20 cellular contexts compared by ENCODE assay signal in the genomic region with DNA sequence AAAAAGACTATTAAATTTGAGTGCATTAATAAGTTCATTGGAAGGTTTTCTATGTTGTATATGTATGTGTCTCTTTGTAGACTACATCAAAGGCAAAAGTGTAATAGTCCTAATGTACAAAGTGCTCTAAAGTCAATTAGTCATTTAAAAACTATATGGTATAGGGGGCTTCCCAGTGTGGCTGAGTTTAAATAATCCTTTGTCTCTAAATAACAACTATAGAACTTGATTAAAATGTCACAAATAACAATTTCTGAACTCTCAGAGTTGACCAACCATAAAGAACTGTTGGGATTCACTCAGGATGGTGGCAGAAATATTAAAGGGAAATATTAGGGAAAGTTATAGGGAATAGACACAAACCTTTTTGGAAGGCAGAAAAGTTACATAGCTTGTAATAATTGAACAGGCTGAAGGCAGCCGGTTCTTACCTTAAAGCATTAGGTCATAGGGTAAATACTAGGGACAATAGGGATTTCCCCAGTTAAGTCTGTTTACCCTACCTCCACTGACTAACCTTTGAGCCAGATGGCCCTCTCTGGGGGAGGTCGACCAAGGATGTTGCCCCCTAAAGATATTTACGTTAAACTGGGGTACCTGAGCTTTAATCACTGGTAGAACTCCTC.
"Had no signal": no experiment of that assay in that cellular context is flagged by ENCODE, and none has a peak within 500 bp of the region (broad histone marks: within the 10 kb centered on the region; RNA-seq: fewer than 3 reads in every experiment).

No MANE protein-coding gene starts in this region.

- H3K27me3 ChIP-seq: colonic mucosa, hepatocyte, sigmoid colon, stomach, transverse colon had no signal

- H3K4me3 Mint-ChIP-seq: naive B cell, nephron had no signal

- H3K36me3 Mint-ChIP-seq: naive B cell had no signal

- H2AFZ ChIP-seq: hepatocyte had no signal

- H3K4me1 ChIP-seq: colonic mucosa, sigmoid colon, stomach, transverse colon had no signal

- H3K36me3 ChIP-seq: colonic mucosa, sigmoid colon, stomach, thoracic aorta, transverse colon had no signal

- H3K27ac Mint-ChIP-seq: naive B cell, nephron had no signal

- H3K4me1 Mint-ChIP-seq: naive B cell, nephron had no signal

- H3K9me3 ChIP-seq: colonic mucosa, sigmoid colon, thoracic aorta, transverse colon had no signal

- ATAC-seq: left colon, left ventricle myocardium superior had no signal

- H3K27me3 Mint-ChIP-seq: naive B cell had no signal

- H3K4me3 ChIP-seq: colonic mucosa, hepatocyte, lung, sigmoid colon, skin epidermis, stomach, thoracic aorta, transverse colon had no signal

- H3K9me3 Mint-ChIP-seq: nephron had no signal

- H3K4me2 ChIP-seq: hepatocyte had no signal

- H3K27ac ChIP-seq: colonic mucosa, hepatocyte, sigmoid colon, skin epidermis, stomach, thoracic aorta, transverse colon had no signal

- DNase-seq: colonic mucosa; dermis blood vessel endothelial cell; effector CD4-positive, alpha-beta T cell; foreskin melanocyte; head of caudate nucleus; left colon; left ventricle myocardium superior; mesenchymal stem cell; midbrain; naive B cell; sigmoid colon; stimulated activated naive CD4-positive, alpha-beta T cell; stomach; substantia nigra; transverse colon had no signal

- H3K79me2 ChIP-seq: hepatocyte had no signal
